ENCODE assay signal across 1 cellular context in genomic region chr5:110611817-110612216, GRCh38.
TF ChIP-seq lines count a peak whose summit lies in the region.

No MANE protein-coding gene starts in this region.

TF ChIP-seq in GM23338, 12 proteins besides CTCF, POLR2A, EP300 and RAD21 (continued from another document):
- TF ChIP-seq, protein P1, sequence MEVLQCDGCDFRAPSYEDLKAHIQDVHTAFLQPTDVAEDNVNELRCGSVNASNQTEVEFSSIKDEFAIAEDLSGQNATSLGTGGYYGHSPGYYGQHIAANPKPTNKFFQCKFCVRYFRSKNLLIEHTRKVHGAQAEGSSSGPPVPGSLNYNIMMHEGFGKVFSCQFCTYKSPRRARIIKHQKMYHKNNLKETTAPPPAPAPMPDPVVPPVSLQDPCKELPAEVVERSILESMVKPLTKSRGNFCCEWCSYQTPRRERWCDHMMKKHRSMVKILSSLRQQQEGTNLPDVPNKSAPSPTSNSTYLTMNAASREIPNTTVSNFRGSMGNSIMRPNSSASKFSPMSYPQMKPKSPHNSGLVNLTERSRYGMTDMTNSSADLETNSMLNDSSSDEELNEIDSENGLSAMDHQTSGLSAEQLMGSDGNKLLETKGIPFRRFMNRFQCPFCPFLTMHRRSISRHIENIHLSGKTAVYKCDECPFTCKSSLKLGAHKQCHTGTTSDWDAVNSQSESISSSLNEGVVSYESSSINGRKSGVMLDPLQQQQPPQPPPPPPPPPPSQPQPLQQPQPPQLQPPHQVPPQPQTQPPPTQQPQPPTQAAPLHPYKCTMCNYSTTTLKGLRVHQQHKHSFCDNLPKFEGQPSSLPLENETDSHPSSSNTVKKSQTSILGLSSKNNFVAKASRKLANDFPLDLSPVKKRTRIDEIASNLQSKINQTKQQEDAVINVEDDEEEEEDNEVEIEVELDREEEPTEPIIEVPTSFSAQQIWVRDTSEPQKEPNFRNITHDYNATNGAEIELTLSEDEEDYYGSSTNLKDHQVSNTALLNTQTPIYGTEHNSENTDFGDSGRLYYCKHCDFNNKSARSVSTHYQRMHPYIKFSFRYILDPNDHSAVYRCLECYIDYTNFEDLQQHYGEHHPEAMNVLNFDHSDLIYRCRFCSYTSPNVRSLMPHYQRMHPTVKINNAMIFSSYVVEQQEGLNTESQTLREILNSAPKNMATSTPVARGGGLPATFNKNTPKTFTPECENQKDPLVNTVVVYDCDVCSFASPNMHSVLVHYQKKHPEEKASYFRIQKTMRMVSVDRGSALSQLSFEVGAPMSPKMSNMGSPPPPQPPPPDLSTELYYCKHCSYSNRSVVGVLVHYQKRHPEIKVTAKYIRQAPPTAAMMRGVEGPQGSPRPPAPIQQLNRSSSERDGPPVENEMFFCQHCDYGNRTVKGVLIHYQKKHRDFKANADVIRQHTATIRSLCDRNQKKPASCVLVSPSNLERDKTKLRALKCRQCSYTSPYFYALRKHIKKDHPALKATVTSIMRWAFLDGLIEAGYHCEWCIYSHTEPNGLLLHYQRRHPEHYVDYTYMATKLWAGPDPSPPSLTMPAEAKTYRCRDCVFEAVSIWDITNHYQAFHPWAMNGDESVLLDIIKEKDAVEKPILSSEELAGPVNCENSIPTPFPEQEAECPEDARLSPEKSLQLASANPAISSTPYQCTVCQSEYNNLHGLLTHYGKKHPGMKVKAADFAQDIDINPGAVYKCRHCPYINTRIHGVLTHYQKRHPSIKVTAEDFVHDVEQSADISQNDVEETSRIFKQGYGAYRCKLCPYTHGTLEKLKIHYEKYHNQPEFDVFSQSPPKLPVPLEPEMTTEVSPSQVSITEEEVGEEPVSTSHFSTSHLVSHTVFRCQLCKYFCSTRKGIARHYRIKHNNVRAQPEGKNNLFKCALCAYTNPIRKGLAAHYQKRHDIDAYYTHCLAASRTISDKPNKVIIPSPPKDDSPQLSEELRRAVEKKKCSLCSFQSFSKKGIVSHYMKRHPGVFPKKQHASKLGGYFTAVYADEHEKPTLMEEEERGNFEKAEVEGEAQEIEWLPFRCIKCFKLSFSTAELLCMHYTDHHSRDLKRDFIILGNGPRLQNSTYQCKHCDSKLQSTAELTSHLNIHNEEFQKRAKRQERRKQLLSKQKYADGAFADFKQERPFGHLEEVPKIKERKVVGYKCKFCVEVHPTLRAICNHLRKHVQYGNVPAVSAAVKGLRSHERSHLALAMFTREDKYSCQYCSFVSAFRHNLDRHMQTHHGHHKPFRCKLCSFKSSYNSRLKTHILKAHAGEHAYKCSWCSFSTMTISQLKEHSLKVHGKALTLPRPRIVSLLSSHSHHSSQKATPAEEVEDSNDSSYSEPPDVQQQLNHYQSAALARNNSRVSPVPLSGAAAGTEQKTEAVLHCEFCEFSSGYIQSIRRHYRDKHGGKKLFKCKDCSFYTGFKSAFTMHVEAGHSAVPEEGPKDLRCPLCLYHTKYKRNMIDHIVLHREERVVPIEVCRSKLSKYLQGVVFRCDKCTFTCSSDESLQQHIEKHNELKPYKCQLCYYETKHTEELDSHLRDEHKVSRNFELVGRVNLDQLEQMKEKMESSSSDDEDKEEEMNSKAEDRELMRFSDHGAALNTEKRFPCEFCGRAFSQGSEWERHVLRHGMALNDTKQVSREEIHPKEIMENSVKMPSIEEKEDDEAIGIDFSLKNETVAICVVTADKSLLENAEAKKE (CRISPR knock-in tag; IDR thresholded peaks at IDR 0.05) = no peak
